Comparison of ENCODE assay signal across 10 cellular contexts in the genomic region with DNA sequence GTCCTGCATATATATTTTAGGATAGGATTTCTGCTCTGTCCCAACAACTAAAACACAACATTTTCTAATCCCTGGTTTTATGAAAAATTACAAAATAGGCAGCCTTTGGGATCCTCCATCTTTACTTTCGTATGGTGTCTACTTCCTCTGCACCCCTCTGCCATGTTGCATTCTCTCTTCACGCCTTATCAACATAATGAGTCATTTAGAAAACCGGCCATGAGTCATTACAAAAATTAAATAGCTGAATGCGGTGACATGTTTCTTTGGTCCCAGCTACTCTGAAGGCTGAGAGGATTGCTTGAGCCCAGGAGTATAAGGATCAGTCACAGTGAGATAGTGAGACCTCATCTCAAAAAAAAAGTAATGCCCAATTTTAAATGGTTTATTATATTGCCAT.
DNase-seq lines count a peak whose midpoint lies in the region; ATAC-seq and TF ChIP-seq lines count a peak whose summit lies in the region.
"Had no signal": no experiment of that assay in that cellular context is flagged by ENCODE, and none has a peak within 500 bp of the region (broad histone marks: within the 10 kb centered on the region; RNA-seq: fewer than 3 reads in every experiment).

No MANE protein-coding gene starts in this region.

- no peak for TF ChIP-seq CTCF in GM13977 (IDR thresholded peaks at IDR 0.05; ENCODE audit: extremely low read depth, insufficient read depth, missing control alignments)
- no peak for TF ChIP-seq CTCF in choroid plexus epithelial cell (conservative IDR thresholded peaks at IDR 0.05; ENCODE audit: low read depth, low read length)
- no peak for TF ChIP-seq CTCF in dorsolateral prefrontal cortex (IDR thresholded peaks at IDR 0.05 in 54 of 56, conservative IDR thresholded peaks at IDR 0.05 in 2 of 56; ENCODE audit: low read depth in 1 of 56, partially characterized antibody in 56 of 56)

- in situ Hi-C loops in GM13977 (cut with MboI; ENCODE audit: low pct_unique_long_range_greater_than_20kb, low sequenced_read_pairs, unreplicated experiment): no loop called here

- H3K4me3 ChIP-seq in choroid plexus epithelial cell (ENCODE audit: low read depth, low read length): no peak overlapping the region
- H3K4me3 ChIP-seq in dorsolateral prefrontal cortex: no peak overlapping the region
- H3K4me3 ChIP-seq: cardiac muscle cell, skin epidermis had no signal

- DNase-seq in GM13977 (ENCODE audit: low spot score) (peak; percentile 24), choroid plexus epithelial cell (ENCODE audit: low read depth) (peak; percentile 39), activated gamma-delta T cell (lab: John Stamatoyannopoulos, UW) (no peak), HuH-7.5 (ENCODE audit: low spot score) (no peak), dorsolateral prefrontal cortex (no peak)
- DNase-seq in stimulated activated CD4-positive, alpha-beta T cell treated with anti-CD3 and anti-CD28 coated beads, Interleukin-2, amount 100 ng/mL, for 24 hours: no peak

- no peak overlapping the region for H3K27ac ChIP-seq in dorsolateral prefrontal cortex
- H3K27ac ChIP-seq: cardiac muscle cell had no signal

- ATAC-seq in GM21515 (IDR thresholded peaks at IDR 0.05; ENCODE audit: unreplicated experiment) (peak; percentile 60), HG03460 (IDR thresholded peaks at IDR 0.05; ENCODE audit: unreplicated experiment) (peak; percentile 73)

- H3K27me3 ChIP-seq in dorsolateral prefrontal cortex: peaks cover 0 to 9% (median 0%) of the 10 kb centered on the region in 45 donors
- H3K27me3 ChIP-seq: cardiac muscle cell had no signal

- intact Hi-C loops in dorsolateral prefrontal cortex (cut with DNase I): no loop called here

Comparison
In these comparisons a context has a peak if more than half of its experiments do, and no peak if none do; other contexts are left out.
1. DNase-seq: peak in GM13977 (single experiment) and choroid plexus epithelial cell (single experiment); none in stimulated activated CD4-positive, alpha-beta T cell treated with anti-CD3 and anti-CD28 coated beads, Interleukin-2, amount 100 ng/mL, for 24 hours (0 of 2), activated gamma-delta T cell (single experiment), HuH-7.5 (single experiment) and dorsolateral prefrontal cortex (0 of 10).